9 cellular contexts compared by ENCODE assay signal in the genomic region with DNA sequence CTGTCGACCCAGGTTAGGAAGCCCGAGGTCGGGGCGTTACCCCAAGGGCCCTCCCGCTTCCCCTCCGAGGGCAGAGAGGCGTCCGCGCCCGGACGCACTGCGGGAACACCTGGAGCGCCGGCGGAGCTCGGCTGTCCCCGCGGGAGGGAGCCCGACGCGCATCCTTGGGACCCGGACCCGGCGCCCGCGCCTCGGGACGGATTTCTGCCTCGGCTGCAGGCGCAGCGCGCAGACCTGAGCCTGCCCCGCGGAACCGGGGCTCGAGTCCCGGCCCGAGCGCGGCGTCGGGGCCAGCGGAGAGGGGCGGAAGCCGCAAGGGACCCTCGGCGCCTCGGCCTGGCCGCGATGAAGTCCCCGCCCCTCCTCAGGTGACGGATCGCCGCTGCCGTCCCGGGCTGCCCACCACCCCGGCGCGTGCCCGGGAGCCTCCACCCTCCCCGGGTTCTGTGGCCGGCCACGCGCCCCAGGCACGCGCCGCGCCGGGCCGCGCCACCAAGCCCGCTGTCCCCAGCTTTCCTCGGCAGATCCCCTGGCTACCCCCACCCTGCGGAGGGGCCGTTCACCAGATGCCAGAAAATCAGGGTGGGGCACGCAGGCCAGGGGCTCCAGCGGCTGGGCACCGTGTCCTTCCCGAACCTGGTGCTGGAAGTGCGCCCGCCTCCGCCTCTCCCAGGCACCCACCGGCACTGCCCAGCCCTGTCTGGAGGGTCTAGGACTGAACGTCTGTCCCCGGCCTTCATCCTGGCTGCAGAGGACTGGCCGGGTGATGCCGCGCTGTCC. TPM values are rescaled to one million over a fixed set of nuclear protein-coding genes. Genes with fewer than 3 reads are reported as not detected.
DNase-seq lines count a peak whose midpoint lies in the region; ATAC-seq, FAIRE-seq and TF ChIP-seq lines count a peak whose summit lies in the region.
"Had no signal": no experiment of that assay in that cellular context is flagged by ENCODE, and none has a peak within 500 bp of the region (broad histone marks: within the 10 kb centered on the region; RNA-seq: fewer than 3 reads in every experiment).

No MANE protein-coding gene starts in this region.

- peak overlapping the region; percentile 98 for H3K27ac Mint-ChIP-seq in activated naive CD4-positive, alpha-beta T cell treated with anti-CD3 and anti-CD28 coated beads for 36 hours
- H3K27ac Mint-ChIP-seq in immature natural killer cell, result no peak overlapping the region

- peaks cover 1% of the 10 kb centered on the region for H3K9me3 Mint-ChIP-seq in activated naive CD4-positive, alpha-beta T cell treated with anti-CD3 and anti-CD28 coated beads for 36 hours
- peaks cover 0 to 7% (median 0%) of the 10 kb centered on the region in 6 donors for H3K9me3 Mint-ChIP-seq in immature natural killer cell

- peaks cover 6% of the 10 kb centered on the region for H3K27me3 Mint-ChIP-seq in activated naive CD4-positive, alpha-beta T cell treated with anti-CD3 and anti-CD28 coated beads for 36 hours (ENCODE audit: low read depth)
- H3K27me3 Mint-ChIP-seq in immature natural killer cell (ENCODE audit: low read depth in 3 of 3), result peaks cover 21 to 44% (median 35%) of the 10 kb centered on the region in 3 donors

- H3K9me3 ChIP-seq in ES-I3 (ENCODE audit: control insufficient read depth, insufficient read depth, low read length) (no peaks in the 10 kb centered on the region), suprapubic skin (no peaks in the 10 kb centered on the region)

- peak; percentile 19 for ATAC-seq in HG02759 (IDR thresholded peaks at IDR 0.05; ENCODE audit: unreplicated experiment)

- peak overlapping the region; percentile 89 for H3K9ac ChIP-seq in ES-I3 (ENCODE audit: low read depth, low read length)

- H3K36me3 ChIP-seq in ES-I3 (ENCODE audit: insufficient read depth, low read length) (no peaks in the 10 kb centered on the region), suprapubic skin (no peaks in the 10 kb centered on the region)

- no peak for DNase-seq in activated naive CD4-positive, alpha-beta T cell treated with anti-CD3 and anti-CD28 coated beads for 36 hours
- no peak for DNase-seq in immature natural killer cell
- peak in 1 of 2 donors; percentile 75 for DNase-seq in suprapubic skin (ENCODE audit: low spot score in 2 of 2)
- DNase-seq in effector CD4-positive, alpha-beta T cell, result no peak
- DNase-seq in NCI-H2107 treated with DMSO at 0.1 percent for 48 hours (lab: John Stamatoyannopoulos, UW; ENCODE audit: unreplicated experiment), result no peak
- no peak for DNase-seq in H54 (ENCODE audit: insufficient read length, low spot score)

- no peak for TF ChIP-seq EP300 in suprapubic skin (IDR thresholded peaks at IDR 0.05)

- H3K4me1 Mint-ChIP-seq in activated naive CD4-positive, alpha-beta T cell treated with anti-CD3 and anti-CD28 coated beads for 36 hours (ENCODE audit: low read depth), result peaks cover 34% of the 10 kb centered on the region
- peaks cover 16 to 20% of the 10 kb centered on the region in 2 donors for H3K4me1 Mint-ChIP-seq in immature natural killer cell

- H3K36me3 Mint-ChIP-seq in activated naive CD4-positive, alpha-beta T cell treated with anti-CD3 and anti-CD28 coated beads for 36 hours (ENCODE audit: low read depth), result peaks cover 11% of the 10 kb centered on the region
- H3K36me3 Mint-ChIP-seq in immature natural killer cell, result peaks cover 0 to 8% (median 4%) of the 10 kb centered on the region in 3 donors

- no peak overlapping the region for H3K27ac ChIP-seq in suprapubic skin
- H3K27ac ChIP-seq: epithelial cell of prostate had no signal

- FAIRE-seq in H54 (lab: Jason Lieb, UNC), result no peak

- intact Hi-C loops in activated naive CD4-positive, alpha-beta T cell treated with anti-CD3 and anti-CD28 coated beads for 36 hours (cut with micrococcal nuclease), result no loop called here

- peak overlapping the region; percentile 48 for H3K4me3 ChIP-seq in suprapubic skin

- WGBS in suprapubic skin, result 2% methylated on average over 16 of the region's 88 CpGs

- no peak for TF ChIP-seq CTCF in suprapubic skin (IDR thresholded peaks at IDR 0.05)

- peaks cover 74% of the 10 kb centered on the region for H3K27me3 ChIP-seq in suprapubic skin

- TF ChIP-seq POLR2A in suprapubic skin (IDR thresholded peaks at IDR 0.05), result no peak
- no peak for TF ChIP-seq POLR2A in H54 (IDR thresholded peaks at IDR 0.05; ENCODE audit: low read depth, low read length)

- CTCF ChIA-PET in activated naive CD4-positive, alpha-beta T cell treated with anti-CD3 and anti-CD28 coated beads for 36 hours (lab: Charles Lee), result interaction anchor here (0.6 to 7.3 kb wide), 7 partner anchors 13 to 226 kb away, joined by 3 to 61 read pairs (median 4); a partner anchor contains a TSS

- peaks cover 18% of the 10 kb centered on the region for H3K4me1 ChIP-seq in ES-I3 (ENCODE audit: insufficient read depth, low read length)
- peaks cover 21% of the 10 kb centered on the region for H3K4me1 ChIP-seq in suprapubic skin

- peak overlapping the region; percentile 95 for H3K4me3 Mint-ChIP-seq in activated naive CD4-positive, alpha-beta T cell treated with anti-CD3 and anti-CD28 coated beads for 36 hours
- H3K4me3 Mint-ChIP-seq in immature natural killer cell, result peak overlapping the region; percentile 79 to 92 (median 82)

RNA-seq across cellular contexts. Expression of a gene that starts 0.4 kb away (rescaled TPM):
- total RNA-seq in activated naive CD4-positive, alpha-beta T cell treated with anti-CD3 and anti-CD28 coated beads for 36 hours, result 10 to 100 TPM; 11.8 to 13.2 TPM
- polyA plus RNA-seq in immature natural killer cell, result not detected
- 1 to 10 TPM; 5.1 to 6.1 (median 5.9) TPM for total RNA-seq in suprapubic skin

RNA-seq across cellular contexts. Expression of a gene that starts 23.2 kb away (rescaled TPM):
- total RNA-seq in activated naive CD4-positive, alpha-beta T cell treated with anti-CD3 and anti-CD28 coated beads for 36 hours, result 10 to 100 TPM; 14.8 to 17.6 TPM
- 10 to 100 TPM; 16.3 to 34.4 (median 22.7) TPM for polyA plus RNA-seq in immature natural killer cell
- 10 to 100 TPM; 46.3 to 71.2 (median 59.8) TPM for total RNA-seq in suprapubic skin

RNA-seq across cellular contexts. Expression of a gene that starts 23.4 kb away (rescaled TPM):
- total RNA-seq in activated naive CD4-positive, alpha-beta T cell treated with anti-CD3 and anti-CD28 coated beads for 36 hours, result 10 to 100 TPM; 85.6 to 92.6 TPM
- polyA plus RNA-seq in immature natural killer cell, result 100 to 1,000 TPM in 2 of 3 donors, 10 to 100 TPM in 1; 92.7 to 116 (median 106) TPM
- total RNA-seq in suprapubic skin, result 10 to 100 TPM; 31.7 to 62.8 (median 42.6) TPM

RNA-seq across cellular contexts. Expression of a gene that starts 52.1 kb away (rescaled TPM):
- total RNA-seq in activated naive CD4-positive, alpha-beta T cell treated with anti-CD3 and anti-CD28 coated beads for 36 hours, result 10 to 100 TPM; 39.8 to 42.3 TPM
- 100 to 1,000 TPM in 1 of 3 donors, 10 to 100 TPM in 2; 76.2 to 110 (median 78.1) TPM for polyA plus RNA-seq in immature natural killer cell
- 10 to 100 TPM; 60.4 to 80.9 (median 74.4) TPM for total RNA-seq in suprapubic skin

RNA-seq across cellular contexts. Expression of a gene that starts 52.8 kb away (rescaled TPM):
- total RNA-seq in activated naive CD4-positive, alpha-beta T cell treated with anti-CD3 and anti-CD28 coated beads for 36 hours, result 100 to 1,000 TPM; 126 TPM
- 10 to 100 TPM in 2 of 3 donors, 1 to 10 TPM in 1; 6.9 to 16.7 (median 11.4) TPM for polyA plus RNA-seq in immature natural killer cell
- total RNA-seq in suprapubic skin, result 10 to 100 TPM; 26.8 to 37.6 (median 30.8) TPM
